ENCODE assay signal across 2 cellular contexts in the genomic region with DNA sequence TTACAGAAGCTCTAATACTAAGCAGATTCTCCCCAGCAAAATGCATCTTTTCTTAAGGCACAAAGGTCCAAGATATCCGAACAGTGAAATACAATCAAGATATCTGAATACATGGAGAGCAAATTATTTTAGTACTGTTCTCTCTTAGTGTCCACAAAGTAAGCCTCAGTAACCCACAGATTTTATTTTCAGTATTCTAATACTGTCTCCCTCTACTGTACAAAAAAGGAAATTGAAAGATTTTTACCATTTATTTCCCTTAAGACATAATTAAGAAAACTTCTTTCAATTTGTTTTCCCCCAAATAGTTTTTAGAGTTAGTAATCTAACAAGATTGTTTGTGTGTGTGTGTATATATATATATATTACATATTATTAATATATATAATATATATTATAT.
TF ChIP-seq lines count a peak whose summit lies in the region.

No MANE protein-coding gene starts in this region.

TF ChIP-seq in liver, 16 proteins besides CTCF, POLR2A, EP300 and RAD21:
- TF ChIP-seq FOXA2 (IDR thresholded peaks at IDR 0.05) (no peak), TAF1 (conservative IDR thresholded peaks at IDR 0.05) (no peak), EGR1 (IDR thresholded peaks at IDR 0.05; ENCODE audit: low read depth in 2 of 2) (no peak), RXRA (IDR thresholded peaks at IDR 0.05) (no peak), JUND (IDR thresholded peaks at IDR 0.05) (no peak)
- TF ChIP-seq, protein P1, sequence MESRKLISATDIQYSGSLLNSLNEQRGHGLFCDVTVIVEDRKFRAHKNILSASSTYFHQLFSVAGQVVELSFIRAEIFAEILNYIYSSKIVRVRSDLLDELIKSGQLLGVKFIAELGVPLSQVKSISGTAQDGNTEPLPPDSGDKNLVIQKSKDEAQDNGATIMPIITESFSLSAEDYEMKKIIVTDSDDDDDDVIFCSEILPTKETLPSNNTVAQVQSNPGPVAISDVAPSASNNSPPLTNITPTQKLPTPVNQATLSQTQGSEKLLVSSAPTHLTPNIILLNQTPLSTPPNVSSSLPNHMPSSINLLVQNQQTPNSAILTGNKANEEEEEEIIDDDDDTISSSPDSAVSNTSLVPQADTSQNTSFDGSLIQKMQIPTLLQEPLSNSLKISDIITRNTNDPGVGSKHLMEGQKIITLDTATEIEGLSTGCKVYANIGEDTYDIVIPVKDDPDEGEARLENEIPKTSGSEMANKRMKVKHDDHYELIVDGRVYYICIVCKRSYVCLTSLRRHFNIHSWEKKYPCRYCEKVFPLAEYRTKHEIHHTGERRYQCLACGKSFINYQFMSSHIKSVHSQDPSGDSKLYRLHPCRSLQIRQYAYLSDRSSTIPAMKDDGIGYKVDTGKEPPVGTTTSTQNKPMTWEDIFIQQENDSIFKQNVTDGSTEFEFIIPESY (IDR thresholded peaks at IDR 0.05), result no peak
- TF ChIP-seq, protein P2, sequence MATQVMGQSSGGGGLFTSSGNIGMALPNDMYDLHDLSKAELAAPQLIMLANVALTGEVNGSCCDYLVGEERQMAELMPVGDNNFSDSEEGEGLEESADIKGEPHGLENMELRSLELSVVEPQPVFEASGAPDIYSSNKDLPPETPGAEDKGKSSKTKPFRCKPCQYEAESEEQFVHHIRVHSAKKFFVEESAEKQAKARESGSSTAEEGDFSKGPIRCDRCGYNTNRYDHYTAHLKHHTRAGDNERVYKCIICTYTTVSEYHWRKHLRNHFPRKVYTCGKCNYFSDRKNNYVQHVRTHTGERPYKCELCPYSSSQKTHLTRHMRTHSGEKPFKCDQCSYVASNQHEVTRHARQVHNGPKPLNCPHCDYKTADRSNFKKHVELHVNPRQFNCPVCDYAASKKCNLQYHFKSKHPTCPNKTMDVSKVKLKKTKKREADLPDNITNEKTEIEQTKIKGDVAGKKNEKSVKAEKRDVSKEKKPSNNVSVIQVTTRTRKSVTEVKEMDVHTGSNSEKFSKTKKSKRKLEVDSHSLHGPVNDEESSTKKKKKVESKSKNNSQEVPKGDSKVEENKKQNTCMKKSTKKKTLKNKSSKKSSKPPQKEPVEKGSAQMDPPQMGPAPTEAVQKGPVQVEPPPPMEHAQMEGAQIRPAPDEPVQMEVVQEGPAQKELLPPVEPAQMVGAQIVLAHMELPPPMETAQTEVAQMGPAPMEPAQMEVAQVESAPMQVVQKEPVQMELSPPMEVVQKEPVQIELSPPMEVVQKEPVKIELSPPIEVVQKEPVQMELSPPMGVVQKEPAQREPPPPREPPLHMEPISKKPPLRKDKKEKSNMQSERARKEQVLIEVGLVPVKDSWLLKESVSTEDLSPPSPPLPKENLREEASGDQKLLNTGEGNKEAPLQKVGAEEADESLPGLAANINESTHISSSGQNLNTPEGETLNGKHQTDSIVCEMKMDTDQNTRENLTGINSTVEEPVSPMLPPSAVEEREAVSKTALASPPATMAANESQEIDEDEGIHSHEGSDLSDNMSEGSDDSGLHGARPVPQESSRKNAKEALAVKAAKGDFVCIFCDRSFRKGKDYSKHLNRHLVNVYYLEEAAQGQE (IDR thresholded peaks at IDR 0.05), result no peak
TF ChIP-seq in liver: peak in this region for 0.

TF ChIP-seq in HepG2, 621 proteins besides CTCF, POLR2A, EP300 and RAD21:
- no peak for TF ChIP-seq ZNF180 (CRISPR knock-in tag; IDR thresholded peaks at IDR 0.05; ENCODE audit: borderline replicate concordance, low read depth)
- TF ChIP-seq, protein P3, sequence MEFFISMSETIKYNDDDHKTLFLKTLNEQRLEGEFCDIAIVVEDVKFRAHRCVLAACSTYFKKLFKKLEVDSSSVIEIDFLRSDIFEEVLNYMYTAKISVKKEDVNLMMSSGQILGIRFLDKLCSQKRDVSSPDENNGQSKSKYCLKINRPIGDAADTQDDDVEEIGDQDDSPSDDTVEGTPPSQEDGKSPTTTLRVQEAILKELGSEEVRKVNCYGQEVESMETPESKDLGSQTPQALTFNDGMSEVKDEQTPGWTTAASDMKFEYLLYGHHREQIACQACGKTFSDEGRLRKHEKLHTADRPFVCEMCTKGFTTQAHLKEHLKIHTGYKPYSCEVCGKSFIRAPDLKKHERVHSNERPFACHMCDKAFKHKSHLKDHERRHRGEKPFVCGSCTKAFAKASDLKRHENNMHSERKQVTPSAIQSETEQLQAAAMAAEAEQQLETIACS (CRISPR knock-in tag; IDR thresholded peaks at IDR 0.05), result no peak
- TF ChIP-seq GABPB1 (CRISPR knock-in tag; IDR thresholded peaks at IDR 0.05), result no peak
- TF ChIP-seq NFYC (CRISPR knock-in tag; IDR thresholded peaks at IDR 0.05), result no peak
- no peak for TF ChIP-seq ZNF30 (CRISPR knock-in tag; IDR thresholded peaks at IDR 0.05)
- no peak for TF ChIP-seq HNRNPH1 (optimal IDR thresholded peaks at IDR 0.05; ENCODE audit: low read depth, low read length)
- TF ChIP-seq, protein P4, sequence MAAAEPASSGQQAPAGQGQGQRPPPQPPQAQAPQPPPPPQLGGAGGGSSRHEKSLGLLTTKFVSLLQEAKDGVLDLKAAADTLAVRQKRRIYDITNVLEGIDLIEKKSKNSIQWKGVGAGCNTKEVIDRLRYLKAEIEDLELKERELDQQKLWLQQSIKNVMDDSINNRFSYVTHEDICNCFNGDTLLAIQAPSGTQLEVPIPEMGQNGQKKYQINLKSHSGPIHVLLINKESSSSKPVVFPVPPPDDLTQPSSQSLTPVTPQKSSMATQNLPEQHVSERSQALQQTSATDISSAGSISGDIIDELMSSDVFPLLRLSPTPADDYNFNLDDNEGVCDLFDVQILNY (CRISPR knock-in tag; conservative IDR thresholded peaks at IDR 0.05), result no peak
- TF ChIP-seq, protein P5, sequence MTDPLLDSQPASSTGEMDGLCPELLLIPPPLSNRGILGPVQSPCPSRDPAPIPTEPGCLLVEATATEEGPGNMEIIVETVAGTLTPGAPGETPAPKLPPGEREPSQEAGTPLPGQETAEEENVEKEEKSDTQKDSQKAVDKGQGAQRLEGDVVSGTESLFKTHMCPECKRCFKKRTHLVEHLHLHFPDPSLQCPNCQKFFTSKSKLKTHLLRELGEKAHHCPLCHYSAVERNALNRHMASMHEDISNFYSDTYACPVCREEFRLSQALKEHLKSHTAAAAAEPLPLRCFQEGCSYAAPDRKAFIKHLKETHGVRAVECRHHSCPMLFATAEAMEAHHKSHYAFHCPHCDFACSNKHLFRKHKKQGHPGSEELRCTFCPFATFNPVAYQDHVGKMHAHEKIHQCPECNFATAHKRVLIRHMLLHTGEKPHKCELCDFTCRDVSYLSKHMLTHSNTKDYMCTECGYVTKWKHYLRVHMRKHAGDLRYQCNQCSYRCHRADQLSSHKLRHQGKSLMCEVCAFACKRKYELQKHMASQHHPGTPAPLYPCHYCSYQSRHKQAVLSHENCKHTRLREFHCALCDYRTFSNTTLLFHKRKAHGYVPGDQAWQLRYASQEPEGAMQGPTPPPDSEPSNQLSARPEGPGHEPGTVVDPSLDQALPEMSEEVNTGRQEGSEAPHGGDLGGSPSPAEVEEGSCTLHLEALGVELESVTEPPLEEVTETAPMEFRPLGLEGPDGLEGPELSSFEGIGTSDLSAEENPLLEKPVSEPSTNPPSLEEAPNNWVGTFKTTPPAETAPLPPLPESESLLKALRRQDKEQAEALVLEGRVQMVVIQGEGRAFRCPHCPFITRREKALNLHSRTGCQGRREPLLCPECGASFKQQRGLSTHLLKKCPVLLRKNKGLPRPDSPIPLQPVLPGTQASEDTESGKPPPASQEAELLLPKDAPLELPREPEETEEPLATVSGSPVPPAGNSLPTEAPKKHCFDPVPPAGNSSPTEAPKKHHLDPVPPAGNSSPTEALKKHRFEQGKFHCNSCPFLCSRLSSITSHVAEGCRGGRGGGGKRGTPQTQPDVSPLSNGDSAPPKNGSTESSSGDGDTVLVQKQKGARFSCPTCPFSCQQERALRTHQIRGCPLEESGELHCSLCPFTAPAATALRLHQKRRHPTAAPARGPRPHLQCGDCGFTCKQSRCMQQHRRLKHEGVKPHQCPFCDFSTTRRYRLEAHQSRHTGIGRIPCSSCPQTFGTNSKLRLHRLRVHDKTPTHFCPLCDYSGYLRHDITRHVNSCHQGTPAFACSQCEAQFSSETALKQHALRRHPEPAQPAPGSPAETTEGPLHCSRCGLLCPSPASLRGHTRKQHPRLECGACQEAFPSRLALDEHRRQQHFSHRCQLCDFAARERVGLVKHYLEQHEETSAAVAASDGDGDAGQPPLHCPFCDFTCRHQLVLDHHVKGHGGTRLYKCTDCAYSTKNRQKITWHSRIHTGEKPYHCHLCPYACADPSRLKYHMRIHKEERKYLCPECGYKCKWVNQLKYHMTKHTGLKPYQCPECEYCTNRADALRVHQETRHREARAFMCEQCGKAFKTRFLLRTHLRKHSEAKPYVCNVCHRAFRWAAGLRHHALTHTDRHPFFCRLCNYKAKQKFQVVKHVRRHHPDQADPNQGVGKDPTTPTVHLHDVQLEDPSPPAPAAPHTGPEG (CRISPR knock-in tag; IDR thresholded peaks at IDR 0.05), result no peak
- no peak for TF ChIP-seq ZFP62 (CRISPR knock-in tag; IDR thresholded peaks at IDR 0.05)
- no peak for TF ChIP-seq MTA3 (CRISPR knock-in tag; IDR thresholded peaks at IDR 0.05)
- no peak for TF ChIP-seq FOXJ3 (CRISPR knock-in tag; IDR thresholded peaks at IDR 0.05; ENCODE audit: borderline replicate concordance)
- no peak for TF ChIP-seq DMAP1 (CRISPR knock-in tag; IDR thresholded peaks at IDR 0.05)
- no peak for TF ChIP-seq NFIC (IDR thresholded peaks at IDR 0.05; ENCODE audit: low read length)
- TF ChIP-seq FOXA3 (CRISPR knock-in tag; IDR thresholded peaks at IDR 0.05), result no peak
TF ChIP-seq in HepG2: peak in this region for 0.
